ENCODE assay signal across 15 cellular contexts in the genomic region with DNA sequence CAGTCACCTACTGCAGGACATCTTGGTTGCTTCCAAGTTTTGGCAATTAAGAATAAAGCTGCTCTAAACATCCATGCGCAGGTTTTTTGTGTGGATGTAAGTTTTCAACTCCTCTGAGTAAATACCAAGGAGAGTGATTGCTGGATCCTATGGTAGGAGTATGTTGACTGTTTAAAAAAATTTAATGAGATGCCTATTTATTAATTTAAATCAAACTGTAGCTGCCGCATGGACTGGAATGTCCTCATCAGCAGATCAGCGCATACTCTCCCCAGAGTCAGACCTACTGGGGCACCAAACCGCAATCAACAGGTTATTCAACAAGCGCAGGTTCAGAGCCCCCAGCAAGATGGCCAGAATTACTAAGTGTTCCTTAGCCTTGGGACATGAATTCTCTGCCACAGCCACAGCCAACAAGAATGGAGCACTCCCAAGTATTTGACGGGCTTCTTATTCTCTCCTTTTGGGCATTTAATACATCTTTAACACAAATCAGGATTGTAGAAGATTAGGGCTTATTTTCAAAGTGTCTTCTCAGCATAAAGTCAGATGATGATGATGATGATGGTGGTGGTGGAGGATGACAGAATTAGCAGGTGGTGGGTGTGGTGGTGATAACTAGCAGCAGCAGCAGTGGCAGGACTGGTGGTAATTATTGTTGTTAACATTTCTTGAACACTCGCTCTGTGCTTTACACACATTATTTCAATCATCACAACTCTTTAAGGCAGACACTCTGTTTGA.
DNase-seq lines count a peak whose midpoint lies in the region; ATAC-seq, FAIRE-seq and TF ChIP-seq lines count a peak whose summit lies in the region.
"Had no signal": no experiment of that assay in that cellular context is flagged by ENCODE, and none has a peak within 500 bp of the region (broad histone marks: within the 10 kb centered on the region; RNA-seq: fewer than 3 reads in every experiment).

No MANE protein-coding gene starts in this region.

- H3K9me3 ChIP-seq in BLaER1, result no peaks in the 10 kb centered on the region
- no peaks in the 10 kb centered on the region for H3K9me3 ChIP-seq in CD8-positive, alpha-beta T cell (ENCODE audit: low read length)

- H3K36me3 Mint-ChIP-seq in CD8-positive, alpha-beta T cell, result peaks cover 10% of the 10 kb centered on the region
- H3K36me3 Mint-ChIP-seq in brain (peaks cover 4% of the 10 kb centered on the region), nephron (ENCODE audit: low read depth) (no peaks in the 10 kb centered on the region)

- H3K9me3 Mint-ChIP-seq in CD8-positive, alpha-beta T cell, result no peaks in the 10 kb centered on the region
- H3K9me3 Mint-ChIP-seq in brain, result peaks cover 0 to 4% (median 0%) of the 10 kb centered on the region in 5 experiments
- no peaks in the 10 kb centered on the region for H3K9me3 Mint-ChIP-seq in nephron

- peaks cover 100% of the 10 kb centered on the region for H4K20me1 ChIP-seq in BLaER1

- H3K27ac Mint-ChIP-seq in CD8-positive, alpha-beta T cell, result peak overlapping the region; percentile 32
- peak overlapping the region in 4 of 5 experiments; percentile 51 to 87 (median 69) for H3K27ac Mint-ChIP-seq in brain
- H3K27ac Mint-ChIP-seq in nephron, result peak overlapping the region; percentile 22 to 47 (median 38)

- H3K36me3 ChIP-seq in BLaER1, result peaks cover 49% of the 10 kb centered on the region
- H3K36me3 ChIP-seq in CD8-positive, alpha-beta T cell (ENCODE audit: insufficient read depth, low read length), result no peaks in the 10 kb centered on the region

- H3K4me1 Mint-ChIP-seq in CD8-positive, alpha-beta T cell (ENCODE audit: low read depth), result peaks cover 39% of the 10 kb centered on the region
- H3K4me1 Mint-ChIP-seq in brain, result peaks cover 94% of the 10 kb centered on the region
- peaks cover 74% of the 10 kb centered on the region for H3K4me1 Mint-ChIP-seq in nephron

- H3K27me3 ChIP-seq in BLaER1, result no peaks in the 10 kb centered on the region
- H3K27me3 ChIP-seq in CD8-positive, alpha-beta T cell (ENCODE audit: insufficient read depth, low read length), result no peaks in the 10 kb centered on the region

- peaks cover 62% of the 10 kb centered on the region for H3K4me1 ChIP-seq in BLaER1
- H3K4me1 ChIP-seq in CD8-positive, alpha-beta T cell (ENCODE audit: insufficient read depth, low read length), result no peaks in the 10 kb centered on the region

- no peak overlapping the region for H3K9ac ChIP-seq in BLaER1

- CTCF ChIA-PET in CD8-positive, alpha-beta T cell (lab: Charles Lee), result interaction anchor here (1.6 kb wide), 1 partner anchor 12 kb away, joined by 5 read pairs; no protein-coding TSS in a partner anchor

- DNase-seq in CD8-positive, alpha-beta T cell, result no peak
- no peak for DNase-seq in occipital lobe (lab: John Stamatoyannopoulos, UW)
- no peak for DNase-seq in H54 (ENCODE audit: insufficient read length, low spot score)
- DNase-seq: C1 segment of cervical spinal cord, DMS79 treated with DMSO at 0.1 percent for 48 hours, GDM1, KG1, NCI-H1092, NCI-H1694, NCI-H446 treated with DMSO at 0.1 percent for 48 hours had no signal

- no peaks in the 10 kb centered on the region for H3K27me3 Mint-ChIP-seq in CD8-positive, alpha-beta T cell (ENCODE audit: low read depth)
- H3K27me3 Mint-ChIP-seq in brain, result peaks cover 5% of the 10 kb centered on the region
- peaks cover 13% of the 10 kb centered on the region for H3K27me3 Mint-ChIP-seq in nephron (ENCODE audit: low read depth)

- peak overlapping the region; percentile 60 for H3K4me2 ChIP-seq in BLaER1

- H3K4me3 ChIP-seq in BLaER1, result no peak overlapping the region
- H3K4me3 ChIP-seq in CD8-positive, alpha-beta T cell (ENCODE audit: low read depth, low read length), result no peak overlapping the region

- no peak for ATAC-seq in CD8-positive, alpha-beta T cell
- ATAC-seq in HG03045 (IDR thresholded peaks at IDR 0.05; ENCODE audit: unreplicated experiment), result no peak
- ATAC-seq: HCT116 had no signal

- POLR2A ChIA-PET in CD8-positive, alpha-beta T cell (lab: Charles Lee), result no interaction called here

- no peak overlapping the region for H3K4me3 Mint-ChIP-seq in CD8-positive, alpha-beta T cell
- H3K4me3 Mint-ChIP-seq in brain (no peak overlapping the region), nephron (no peak overlapping the region)

- no peak for FAIRE-seq in H54 (lab: Jason Lieb, UNC)

- H3K27ac ChIP-seq in BLaER1, result 0 out of 2 replicates have a peak overlapping the region, but pooled peaks have one; percentile 23
- H3K27ac ChIP-seq in CD8-positive, alpha-beta T cell (ENCODE audit: low read depth, low read length), result no peak overlapping the region

- TF ChIP-seq POLR2A in H54 (IDR thresholded peaks at IDR 0.05; ENCODE audit: low read depth, low read length), result no peak

- intact Hi-C loops in CD8-positive, alpha-beta T cell (cut with DNase I, micrococcal nuclease), result no loop called here

- no peak for TF ChIP-seq CTCF in CD8-positive, alpha-beta T cell (IDR thresholded peaks at IDR 0.05)
- TF ChIP-seq CTCF in brain (conservative IDR thresholded peaks at IDR 0.05) (no peak), nephron (IDR thresholded peaks at IDR 0.05; ENCODE audit: unreplicated experiment in 3 of 3) (no peak)
